ENCODE assay signal across 1 cellular context in the genomic region with DNA sequence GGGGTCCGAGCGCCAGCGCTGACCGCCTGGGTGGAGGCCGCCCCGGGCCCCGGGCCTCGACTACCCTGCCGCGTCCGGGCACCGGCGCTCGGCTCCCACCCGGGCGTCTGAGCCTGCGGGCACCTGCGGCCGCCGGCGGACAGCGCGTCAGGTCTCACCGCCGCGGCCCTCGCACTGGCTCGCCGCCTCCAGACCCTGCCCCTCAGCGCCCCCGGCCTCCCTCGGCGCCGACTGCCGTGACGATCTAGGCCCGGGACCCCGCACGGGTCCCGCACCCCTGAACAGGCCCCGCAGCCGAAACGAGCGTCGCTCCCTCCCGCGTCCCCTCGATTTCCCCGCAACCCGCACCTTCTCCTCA.
A peak's percentile ranks its signal among the peaks of the same experiment; 100 is the strongest.
TF ChIP-seq lines count a peak whose summit lies in the region.

No MANE protein-coding gene starts in this region.

TF ChIP-seq in HEK293, 187 proteins besides CTCF, POLR2A, EP300 and RAD21 (continued from another document):
- no peak for TF ChIP-seq ZNF76 (tag by site-specific recombination; IDR thresholded peaks at IDR 0.05; ENCODE audit: borderline replicate concordance, low read depth)
- no peak for TF ChIP-seq ZNF184 (tag by site-specific recombination; IDR thresholded peaks at IDR 0.05)
- no peak for TF ChIP-seq SP2 (tag by site-specific recombination; IDR thresholded peaks at IDR 0.05)
- TF ChIP-seq ZNF677 (tag by site-specific recombination; IDR thresholded peaks at IDR 0.05), result peak; percentile 28; the same call in 1 of the 2 replicates
- TF ChIP-seq ZNF585B (tag by site-specific recombination; IDR thresholded peaks at IDR 0.05), result 0 out of 2 replicates have a peak, but pooled peaks have one; percentile 7
- TF ChIP-seq ZNF530 (tag by site-specific recombination; IDR thresholded peaks at IDR 0.05; ENCODE audit: low read depth), result no peak
- no peak for TF ChIP-seq ZNF239 (tag by site-specific recombination; IDR thresholded peaks at IDR 0.05)
- TF ChIP-seq, protein P1, sequence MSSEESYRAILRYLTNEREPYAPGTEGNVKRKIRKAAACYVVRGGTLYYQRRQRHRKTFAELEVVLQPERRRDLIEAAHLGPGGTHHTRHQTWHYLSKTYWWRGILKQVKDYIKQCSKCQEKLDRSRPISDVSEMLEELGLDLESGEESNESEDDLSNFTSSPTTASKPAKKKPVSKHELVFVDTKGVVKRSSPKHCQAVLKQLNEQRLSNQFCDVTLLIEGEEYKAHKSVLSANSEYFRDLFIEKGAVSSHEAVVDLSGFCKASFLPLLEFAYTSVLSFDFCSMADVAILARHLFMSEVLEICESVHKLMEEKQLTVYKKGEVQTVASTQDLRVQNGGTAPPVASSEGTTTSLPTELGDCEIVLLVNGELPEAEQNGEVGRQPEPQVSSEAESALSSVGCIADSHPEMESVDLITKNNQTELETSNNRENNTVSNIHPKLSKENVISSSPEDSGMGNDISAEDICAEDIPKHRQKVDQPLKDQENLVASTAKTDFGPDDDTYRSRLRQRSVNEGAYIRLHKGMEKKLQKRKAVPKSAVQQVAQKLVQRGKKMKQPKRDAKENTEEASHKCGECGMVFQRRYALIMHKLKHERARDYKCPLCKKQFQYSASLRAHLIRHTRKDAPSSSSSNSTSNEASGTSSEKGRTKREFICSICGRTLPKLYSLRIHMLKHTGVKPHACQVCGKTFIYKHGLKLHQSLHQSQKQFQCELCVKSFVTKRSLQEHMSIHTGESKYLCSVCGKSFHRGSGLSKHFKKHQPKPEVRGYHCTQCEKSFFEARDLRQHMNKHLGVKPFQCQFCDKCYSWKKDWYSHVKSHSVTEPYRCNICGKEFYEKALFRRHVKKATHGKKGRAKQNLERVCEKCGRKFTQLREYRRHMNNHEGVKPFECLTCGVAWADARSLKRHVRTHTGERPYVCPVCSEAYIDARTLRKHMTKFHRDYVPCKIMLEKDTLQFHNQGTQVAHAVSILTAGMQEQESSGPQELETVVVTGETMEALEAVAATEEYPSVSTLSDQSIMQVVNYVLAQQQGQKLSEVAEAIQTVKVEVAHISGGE (tag by site-specific recombination; conservative IDR thresholded peaks at IDR 0.05; ENCODE audit: low read depth), result no peak
- TF ChIP-seq SCRT2 (tag by site-specific recombination; IDR thresholded peaks at IDR 0.05), result no peak
- TF ChIP-seq SP3 (tag by site-specific recombination; IDR thresholded peaks at IDR 0.05), result no peak
- TF ChIP-seq KLF1 (tag by site-specific recombination; IDR thresholded peaks at IDR 0.05), result no peak
- TF ChIP-seq, protein P2, sequence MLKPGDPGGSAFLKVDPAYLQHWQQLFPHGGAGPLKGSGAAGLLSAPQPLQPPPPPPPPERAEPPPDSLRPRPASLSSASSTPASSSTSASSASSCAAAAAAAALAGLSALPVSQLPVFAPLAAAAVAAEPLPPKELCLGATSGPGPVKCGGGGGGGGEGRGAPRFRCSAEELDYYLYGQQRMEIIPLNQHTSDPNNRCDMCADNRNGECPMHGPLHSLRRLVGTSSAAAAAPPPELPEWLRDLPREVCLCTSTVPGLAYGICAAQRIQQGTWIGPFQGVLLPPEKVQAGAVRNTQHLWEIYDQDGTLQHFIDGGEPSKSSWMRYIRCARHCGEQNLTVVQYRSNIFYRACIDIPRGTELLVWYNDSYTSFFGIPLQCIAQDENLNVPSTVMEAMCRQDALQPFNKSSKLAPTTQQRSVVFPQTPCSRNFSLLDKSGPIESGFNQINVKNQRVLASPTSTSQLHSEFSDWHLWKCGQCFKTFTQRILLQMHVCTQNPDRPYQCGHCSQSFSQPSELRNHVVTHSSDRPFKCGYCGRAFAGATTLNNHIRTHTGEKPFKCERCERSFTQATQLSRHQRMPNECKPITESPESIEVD (tag by site-specific recombination; IDR thresholded peaks at IDR 0.05), result no peak
- TF ChIP-seq ZSCAN23 (tag by site-specific recombination; IDR thresholded peaks at IDR 0.05), result no peak
